ENCODE assay signal across 11 cellular contexts in the genomic region with DNA sequence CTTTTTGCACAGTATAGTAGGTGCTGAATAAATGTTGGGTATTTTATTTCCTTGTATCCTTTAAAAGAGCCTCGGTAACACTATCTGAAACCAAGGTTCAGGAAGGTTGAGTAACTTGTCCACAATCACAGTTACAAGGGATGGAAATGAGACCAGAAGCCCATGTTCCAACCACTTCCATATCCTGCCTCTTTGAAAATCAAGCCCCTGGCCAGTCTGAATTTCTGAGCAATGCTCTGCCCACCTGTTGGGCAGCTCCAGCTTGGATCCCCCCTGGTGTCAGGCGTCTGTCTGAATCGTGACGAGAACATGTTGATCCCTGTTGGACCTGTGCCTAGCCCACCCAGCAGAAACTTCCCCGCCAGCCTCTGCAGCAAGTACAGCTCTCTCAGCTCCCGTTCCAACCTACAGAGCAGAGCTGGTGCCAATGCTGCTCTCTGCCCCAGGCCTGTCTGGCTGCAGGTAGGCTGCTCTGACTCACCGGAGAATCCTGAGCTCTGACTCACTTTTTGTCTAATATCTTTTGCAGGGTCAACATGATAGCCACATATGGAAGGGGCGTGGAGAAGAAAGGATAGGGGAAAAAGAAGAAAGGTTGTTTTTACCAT.
DNase-seq lines count a peak whose midpoint lies in the region; ATAC-seq and TF ChIP-seq lines count a peak whose summit lies in the region.
"Had no signal": no experiment of that assay in that cellular context is flagged by ENCODE, and none has a peak within 500 bp of the region (broad histone marks: within the 10 kb centered on the region; RNA-seq: fewer than 3 reads in every experiment).

No MANE protein-coding gene starts in this region.

- H3K27me3 Mint-ChIP-seq in endodermal cell (ENCODE audit: insufficient read depth), result no peaks in the 10 kb centered on the region
- H3K27me3 Mint-ChIP-seq: activated naive CD4-positive, alpha-beta T cell treated with anti-CD3 and anti-CD28 coated beads, Interleukin-2, amount 10 ng/mL, durations not matched to agents 7 days and 5 days; effector memory CD8-positive, alpha-beta T cell had no signal

- no CpG with 5 or more reads among the region's 8 CpGs for WGBS in mesendoderm (ENCODE audit: extremely low coverage, insufficient coverage, low lambda C conversion rate)
- 86 to 87% methylated on average over 4 to 8 of the region's 8 CpGs for WGBS in endodermal cell (ENCODE audit: insufficient coverage in 1 of 2, insufficient read length in 1 of 2), 2 experiments

- no peak for TF ChIP-seq CTCF in vagina (IDR thresholded peaks at IDR 0.05)
- TF ChIP-seq CTCF in endodermal cell (conservative IDR thresholded peaks at IDR 0.05), result no peak

- H3K4me2 ChIP-seq in mesendoderm (ENCODE audit: low read length), result no peak overlapping the region

- H2BK5ac ChIP-seq in mesendoderm (ENCODE audit: low read length), result no peak overlapping the region

- H3K27ac Mint-ChIP-seq in endodermal cell, result no peak overlapping the region
- H3K27ac Mint-ChIP-seq: activated naive CD4-positive, alpha-beta T cell treated with anti-CD3 and anti-CD28 coated beads, Interleukin-2, amount 10 ng/mL, durations not matched to agents 7 days and 5 days; effector memory CD8-positive, alpha-beta T cell had no signal

- no peaks in the 10 kb centered on the region for H3K79me2 ChIP-seq in mesendoderm (ENCODE audit: control insufficient read depth, insufficient read depth, low read length)

- H3K27me3 ChIP-seq in mesendoderm (ENCODE audit: insufficient read depth, low read length, poor library complexity) (no peaks in the 10 kb centered on the region), vagina (no peaks in the 10 kb centered on the region), endodermal cell (ENCODE audit: control insufficient read depth, insufficient read depth, low read length, poor library complexity, severe bottlenecking) (no peaks in the 10 kb centered on the region)

- H4K8ac ChIP-seq in mesendoderm (ENCODE audit: low read depth, low read length), result no peak overlapping the region

- no peaks in the 10 kb centered on the region for H3K9me3 ChIP-seq in vagina
- no peaks in the 10 kb centered on the region for H3K9me3 ChIP-seq in endodermal cell (ENCODE audit: control insufficient read depth, low read length)

- H3K4me3 Mint-ChIP-seq in endodermal cell, result no peak overlapping the region
- H3K4me3 Mint-ChIP-seq: activated naive CD4-positive, alpha-beta T cell treated with anti-CD3 and anti-CD28 coated beads, Interleukin-2, amount 10 ng/mL, durations not matched to agents 7 days and 5 days; effector memory CD8-positive, alpha-beta T cell had no signal

- no peak overlapping the region for H3K27ac ChIP-seq in mesendoderm (ENCODE audit: low read depth, low read length)
- no peak overlapping the region for H3K27ac ChIP-seq in vagina
- no peak overlapping the region for H3K27ac ChIP-seq in endodermal cell (ENCODE audit: low read depth, low read length)

- TF ChIP-seq POLR2A in vagina (IDR thresholded peaks at IDR 0.05), result no peak

- H4K5ac ChIP-seq in mesendoderm (ENCODE audit: low read length), result no peak overlapping the region

- no peaks in the 10 kb centered on the region for H3K36me3 Mint-ChIP-seq in endodermal cell (ENCODE audit: low read depth)
- H3K36me3 Mint-ChIP-seq: activated naive CD4-positive, alpha-beta T cell treated with anti-CD3 and anti-CD28 coated beads, Interleukin-2, amount 10 ng/mL, durations not matched to agents 7 days and 5 days had no signal

- no peak overlapping the region for H3K4me3 ChIP-seq in mesendoderm (ENCODE audit: low read length)
- no peak overlapping the region for H3K4me3 ChIP-seq in vagina
- no peak overlapping the region for H3K4me3 ChIP-seq in endodermal cell (ENCODE audit: low read length)

- H3K4me1 ChIP-seq in mesendoderm (ENCODE audit: control insufficient read depth, low read depth, low read length) (no peaks in the 10 kb centered on the region), vagina (peaks cover 9% of the 10 kb centered on the region), endodermal cell (ENCODE audit: control insufficient read depth, insufficient read depth, low read length) (no peaks in the 10 kb centered on the region)

- ATAC-seq in HG02981 (IDR thresholded peaks at IDR 0.05; ENCODE audit: unreplicated experiment), result peak; percentile 43
- ATAC-seq: effector memory CD8-positive, alpha-beta T cell had no signal

- no peaks in the 10 kb centered on the region for H3K4me1 Mint-ChIP-seq in endodermal cell
- H3K4me1 Mint-ChIP-seq: activated naive CD4-positive, alpha-beta T cell treated with anti-CD3 and anti-CD28 coated beads, Interleukin-2, amount 10 ng/mL, durations not matched to agents 7 days and 5 days had no signal

- no peak overlapping the region for H2BK120ac ChIP-seq in mesendoderm (ENCODE audit: low read depth, low read length)

- H3K18ac ChIP-seq in mesendoderm (ENCODE audit: low read length), result no peak overlapping the region

- DNase-seq in Daoy (ENCODE audit: low read depth) (peak; percentile 99), amniotic epithelial cell (ENCODE audit: low read depth) (peak; percentile 49), mesendoderm (peak; percentile 22), vagina (ENCODE audit: extremely low spot score in 2 of 2) (no peak), endodermal cell (no peak), COR-L47 (lab: John Stamatoyannopoulos, UW) (no peak), globus pallidus (ENCODE audit: low spot score) (no peak)
- DNase-seq: activated CD4-positive, CD25-positive, alpha-beta regulatory T cell treated with anti-CD3 and anti-CD28 coated beads, Interleukin-2, amount 50 U/mL, for 72 hours; activated naive CD4-positive, alpha-beta T cell treated with anti-CD3 and anti-CD28 coated beads, Interleukin-2, amount 10 ng/mL, durations not matched to agents 7 days and 5 days; effector memory CD8-positive, alpha-beta T cell had no signal

- H3K36me3 ChIP-seq in mesendoderm (ENCODE audit: control insufficient read depth, insufficient read depth, low read length) (no peaks in the 10 kb centered on the region), vagina (no peaks in the 10 kb centered on the region), endodermal cell (ENCODE audit: control insufficient read depth, insufficient read depth, low read length) (no peaks in the 10 kb centered on the region)

- no peak overlapping the region for H3K4ac ChIP-seq in mesendoderm (ENCODE audit: low read depth, low read length)

- H3K23ac ChIP-seq in mesendoderm (ENCODE audit: low read length), result no peak overlapping the region

- intact Hi-C loops in vagina (cut with DNase I), result no loop called here

- H3K9me3 Mint-ChIP-seq in endodermal cell, result no peaks in the 10 kb centered on the region

- H3K9ac ChIP-seq in mesendoderm (ENCODE audit: low read length) (no peak overlapping the region), endodermal cell (ENCODE audit: extremely low read depth, low read length, poor library complexity, severe bottlenecking) (no peak overlapping the region)

- H3K79me1 ChIP-seq in mesendoderm (ENCODE audit: low read length), result no peaks in the 10 kb centered on the region

- no peak overlapping the region for H3K56ac ChIP-seq in mesendoderm (ENCODE audit: low read length)

- no peak overlapping the region for H2AK5ac ChIP-seq in mesendoderm (ENCODE audit: low read length)

- H2BK15ac ChIP-seq in mesendoderm (replicated peaks; ENCODE audit: low read depth), result no peak overlapping the region

Comparison
In these comparisons a context has a peak if more than half of its experiments do, and no peak if none do; other contexts are left out.
1. DNase-seq: peak in Daoy (single experiment), amniotic epithelial cell (single experiment) and mesendoderm (single experiment); none in vagina (0 of 2), endodermal cell (single experiment), COR-L47 (single experiment) and globus pallidus (single experiment).